27 cellular contexts compared by ENCODE assay signal in genomic region chr2:120685403-120686297, GRCh38. TPM values are rescaled to one million over a fixed set of nuclear protein-coding genes. Genes with fewer than 3 reads are reported as not detected.
DNase-seq lines count a peak whose midpoint lies in the region; ATAC-seq, FAIRE-seq and TF ChIP-seq lines count a peak whose summit lies in the region.
"Had no signal": no experiment of that assay in that cellular context is flagged by ENCODE, and none has a peak within 500 bp of the region (broad histone marks: within the 10 kb centered on the region; RNA-seq: fewer than 3 reads in every experiment).

No MANE protein-coding gene starts in this region.

- DNase-seq in activated naive CD8-positive, alpha-beta T cell treated with anti-CD3 and anti-CD28 coated beads, Interleukin-2, amount 50 U/mL, for 24 hours, result no peak
- no peak for DNase-seq in activated naive CD8-positive, alpha-beta T cell treated with anti-CD3 and anti-CD28 coated beads for 36 hours
- DNase-seq in adipocyte (ENCODE audit: low read depth) (peak; percentile 10), mesenteric fat pad (ENCODE audit: low spot score) (peak; percentile 86), urothelium cell line (ENCODE audit: low spot score) (no peak), HUDEP-2 (lab: John Stamatoyannopoulos, UW; ENCODE audit: unreplicated experiment in 76 of 76) (no peak), HFFc6 (no peak)
- DNase-seq: AML-193; CD4-positive, alpha-beta memory T cell; COR-L47; DMS53; GOT3; NCI-H1092; NCI-H1417 treated with DMSO at 0.1 percent for 48 hours; NCI-H1694 treated with DMSO at 0.1 percent for 48 hours; NCI-H2081; NCI-H2227 treated with DMSO at 0.1 percent for 48 hours; NCI-H748 treated with DMSO at 0.1 percent for 48 hours; NK-92 treated with Interleukin-12 subunit alpha and Interleukin-12 subunit beta, amount 100 ng/mL, for 24 hours; Right ventricle myocardium superior had no signal

- H3K27ac Mint-ChIP-seq in activated naive CD8-positive, alpha-beta T cell treated with anti-CD3 and anti-CD28 coated beads, Interleukin-2, amount 50 U/mL, for 24 hours, result no peak overlapping the region
- H3K27ac Mint-ChIP-seq in activated naive CD8-positive, alpha-beta T cell treated with anti-CD3 and anti-CD28 coated beads for 36 hours, result no peak overlapping the region
- no peak overlapping the region for H3K27ac Mint-ChIP-seq in HFFc6
- H3K27ac Mint-ChIP-seq: CD4-positive, alpha-beta memory T cell had no signal

- no peak overlapping the region for H3K4me3 Mint-ChIP-seq in activated naive CD8-positive, alpha-beta T cell treated with anti-CD3 and anti-CD28 coated beads, Interleukin-2, amount 50 U/mL, for 24 hours
- H3K4me3 Mint-ChIP-seq in activated naive CD8-positive, alpha-beta T cell treated with anti-CD3 and anti-CD28 coated beads for 36 hours, result no peak overlapping the region
- no peak overlapping the region for H3K4me3 Mint-ChIP-seq in HFFc6
- H3K4me3 Mint-ChIP-seq: CD4-positive, alpha-beta memory T cell had no signal

- peak; percentile 52 for FAIRE-seq in urothelium cell line (lab: Jason Lieb, UNC)
- FAIRE-seq: A549, G401.6, GM12878 had no signal

- no peak overlapping the region for H3K4me3 ChIP-seq in adipocyte (ENCODE audit: low read length)
- H3K4me3 ChIP-seq: A549; BLaER1 treated with 17β-estradiol and CSF1 and Interleukin-3, amounts not matched to agents 10 nM and 100 nM; GM12878; HAP-1; SJSA1 had no signal

- H3K27me3 ChIP-seq in adipocyte (replicated peaks; ENCODE audit: control insufficient read depth, insufficient read depth, low read length), result peaks cover 4% of the 10 kb centered on the region
- H3K27me3 ChIP-seq: BLaER1 treated with 17β-estradiol and CSF1 and Interleukin-3, amounts not matched to agents 10 nM and 100 nM; SJSA1 had no signal

- H3K9me3 ChIP-seq in adipocyte (ENCODE audit: control insufficient read depth, low read length), result no peaks in the 10 kb centered on the region
- H3K9me3 ChIP-seq: A549, HAP-1, SJSA1 had no signal

- no peaks in the 10 kb centered on the region for H3K9me3 Mint-ChIP-seq in activated naive CD8-positive, alpha-beta T cell treated with anti-CD3 and anti-CD28 coated beads, Interleukin-2, amount 50 U/mL, for 24 hours
- H3K9me3 Mint-ChIP-seq in activated naive CD8-positive, alpha-beta T cell treated with anti-CD3 and anti-CD28 coated beads for 36 hours, result no peaks in the 10 kb centered on the region
- H3K9me3 Mint-ChIP-seq in HFFc6, result no peaks in the 10 kb centered on the region

- TF ChIP-seq CTCF in HFFc6 (IDR thresholded peaks at IDR 0.05), result no peak

- no peaks in the 10 kb centered on the region for H3K36me3 ChIP-seq in adipocyte (ENCODE audit: control insufficient read depth, insufficient read depth, low read length, severe bottlenecking)
- H3K36me3 ChIP-seq: BLaER1 treated with 17β-estradiol and CSF1 and Interleukin-3, amounts not matched to agents 10 nM and 100 nM; HAP-1; SJSA1 had no signal

- no peaks in the 10 kb centered on the region for H3K36me3 Mint-ChIP-seq in activated naive CD8-positive, alpha-beta T cell treated with anti-CD3 and anti-CD28 coated beads, Interleukin-2, amount 50 U/mL, for 24 hours (ENCODE audit: low read depth)
- H3K36me3 Mint-ChIP-seq in activated naive CD8-positive, alpha-beta T cell treated with anti-CD3 and anti-CD28 coated beads for 36 hours, result no peaks in the 10 kb centered on the region
- H3K36me3 Mint-ChIP-seq in HFFc6 (ENCODE audit: low read depth), result no peaks in the 10 kb centered on the region; the same call in 1 of the 2 replicates
- H3K36me3 Mint-ChIP-seq: CD4-positive, alpha-beta memory T cell had no signal

- no peaks in the 10 kb centered on the region for H3K4me1 Mint-ChIP-seq in activated naive CD8-positive, alpha-beta T cell treated with anti-CD3 and anti-CD28 coated beads, Interleukin-2, amount 50 U/mL, for 24 hours
- no peaks in the 10 kb centered on the region for H3K4me1 Mint-ChIP-seq in activated naive CD8-positive, alpha-beta T cell treated with anti-CD3 and anti-CD28 coated beads for 36 hours
- peaks cover 39% of the 10 kb centered on the region for H3K4me1 Mint-ChIP-seq in HFFc6 (ENCODE audit: low read depth)

- peak; percentile 10 for ATAC-seq in activated naive CD8-positive, alpha-beta T cell treated with anti-CD3 and anti-CD28 coated beads, Interleukin-2, amount 50 U/mL, for 24 hours
- ATAC-seq in HG02938 (IDR thresholded peaks at IDR 0.05; ENCODE audit: unreplicated experiment), result no peak
- ATAC-seq: A549, GM12878 had no signal

- peaks cover 28% of the 10 kb centered on the region for H3K4me1 ChIP-seq in adipocyte (ENCODE audit: control insufficient read depth, insufficient read depth, low read length)
- H3K4me1 ChIP-seq: A549, HAP-1 had no signal

- H3K27me3 Mint-ChIP-seq in activated naive CD8-positive, alpha-beta T cell treated with anti-CD3 and anti-CD28 coated beads, Interleukin-2, amount 50 U/mL, for 24 hours, result peaks cover 4% of the 10 kb centered on the region
- H3K27me3 Mint-ChIP-seq in activated naive CD8-positive, alpha-beta T cell treated with anti-CD3 and anti-CD28 coated beads for 36 hours, result peaks cover 21% of the 10 kb centered on the region
- peaks cover 7% of the 10 kb centered on the region for H3K27me3 Mint-ChIP-seq in HFFc6 (ENCODE audit: insufficient read depth)

- no peak overlapping the region for H3K9ac ChIP-seq in adipocyte (ENCODE audit: low read length)
- H3K9ac ChIP-seq: BLaER1 treated with 17β-estradiol and CSF1 and Interleukin-3, amounts not matched to agents 10 nM and 100 nM had no signal

RNA-seq across cellular contexts. Expression of gene GLI2, which starts 50.0 kb away (rescaled TPM):
- total RNA-seq in activated naive CD8-positive, alpha-beta T cell treated with anti-CD3 and anti-CD28 coated beads for 36 hours, result not detected
- total RNA-seq in mesenteric fat pad, result 4.1 TPM
- 10 to 100 TPM; 40.2 to 46.1 (median 41.9) TPM for total RNA-seq in HFFc6 (2021; fragmentation: NEBNext Ultra II Directional; extraction: Animal tissue kit (Norgen Biotek cat#: 25700))
- total RNA-seq: CD4-positive, alpha-beta memory T cell; GM12878 had no signal

Comparison
In these comparisons a context has a peak if more than half of its experiments do, and no peak if none do; other contexts are left out.
1. DNase-seq: peak in adipocyte (single experiment) and mesenteric fat pad (single experiment); none in activated naive CD8-positive, alpha-beta T cell treated with anti-CD3 and anti-CD28 coated beads, Interleukin-2, amount 50 U/mL, for 24 hours (single experiment), activated naive CD8-positive, alpha-beta T cell treated with anti-CD3 and anti-CD28 coated beads for 36 hours (single experiment), urothelium cell line (single experiment), HUDEP-2 (0 of 76) and HFFc6 (single experiment).